In the genomic region with DNA sequence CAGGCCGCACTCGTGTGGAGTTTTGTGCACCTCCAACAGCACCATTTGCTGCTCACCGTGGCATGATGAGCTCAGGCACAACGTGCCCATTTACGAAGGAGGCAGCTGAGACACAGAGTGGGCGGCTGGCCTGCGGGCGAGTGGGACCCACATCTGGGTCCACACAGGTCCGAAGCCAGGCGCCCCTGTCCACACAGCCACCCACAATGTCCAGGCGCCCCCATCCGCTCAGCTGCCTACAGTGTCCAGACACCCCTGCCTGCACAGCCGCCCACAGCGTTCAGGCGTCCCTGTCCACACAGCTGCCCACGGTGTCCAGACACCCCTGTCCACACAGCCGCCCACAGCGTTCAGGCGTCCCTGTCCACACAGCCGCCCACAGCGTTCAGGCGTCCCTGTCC, we compare ENCODE assay signal across 17 cellular contexts. TPM values are rescaled to one million over a fixed set of nuclear protein-coding genes. Genes with fewer than 3 reads are reported as not detected.
DNase-seq lines count a peak whose midpoint lies in the region; ATAC-seq, FAIRE-seq and TF ChIP-seq lines count a peak whose summit lies in the region.
"Had no signal": no experiment of that assay in that cellular context is flagged by ENCODE, and none has a peak within 500 bp of the region (broad histone marks: within the 10 kb centered on the region; RNA-seq: fewer than 3 reads in every experiment).

No MANE protein-coding gene starts in this region.

- peaks cover 5 to 8% of the 10 kb centered on the region in 2 donors for H3K36me3 ChIP-seq in kidney (ENCODE audit: control insufficient read depth in 1 of 2, insufficient read depth in 2 of 2, low read length in 2 of 2)
- peaks cover 0 to 26% (median 0%) of the 10 kb centered on the region in 3 experiments for H3K36me3 ChIP-seq in naive thymus-derived CD4-positive, alpha-beta T cell (ENCODE audit: control insufficient read depth in 2 of 3, insufficient read depth in 3 of 3, low read length in 3 of 3)
- H3K36me3 ChIP-seq: BLaER1 had no signal

- CTCF ChIA-PET in naive thymus-derived CD4-positive, alpha-beta T cell (lab: Charles Lee) = no interaction called here

- intact Hi-C loops in Right ventricle myocardium superior (cut with DNase I) (no loop called here), left cardiac atrium (cut with DNase I) (no loop called here), kidney (cut with DNase I) (no loop called here)
- intact Hi-C loops in naive thymus-derived CD4-positive, alpha-beta T cell (cut with micrococcal nuclease) = no loop called here

- H3K27ac ChIP-seq in kidney (ENCODE audit: low read depth in 2 of 2, low read length in 2 of 2) = no peak overlapping the region
- no peak overlapping the region for H3K27ac ChIP-seq in naive thymus-derived CD4-positive, alpha-beta T cell (ENCODE audit: low read depth, low read length)
- H3K27ac ChIP-seq: BLaER1, GM23248 had no signal

- no peaks in the 10 kb centered on the region for H3K9me3 Mint-ChIP-seq in naive thymus-derived CD4-positive, alpha-beta T cell
- H3K9me3 Mint-ChIP-seq: CD8-positive, alpha-beta memory T cell had no signal

- no peaks in the 10 kb centered on the region for H3K9me3 ChIP-seq in kidney (ENCODE audit: control insufficient read depth in 1 of 2, low read length in 2 of 2)
- no peaks in the 10 kb centered on the region for H3K9me3 ChIP-seq in naive thymus-derived CD4-positive, alpha-beta T cell (ENCODE audit: control insufficient read depth in 2 of 3, low read length in 3 of 3)

- DNase-seq in Right ventricle myocardium superior (peak; percentile 41), left cardiac atrium (no peak), kidney (peak; percentile 37), urothelium cell line (ENCODE audit: low spot score) (no peak), medulla oblongata (ENCODE audit: extremely low spot score) (no peak)
- no peak for DNase-seq in naive thymus-derived CD4-positive, alpha-beta T cell
- no peak for DNase-seq in activated CD4-positive, alpha-beta T cell treated with anti-CD3 and anti-CD28 coated beads for 48 hours
- DNase-seq: 8988T, AML-193, DMS53, GF-D8, GM23248 had no signal

- peaks cover 0 to 19% (median 0%) of the 10 kb centered on the region in 5 donors for H3K36me3 Mint-ChIP-seq in naive thymus-derived CD4-positive, alpha-beta T cell

- no peak for ATAC-seq in Right ventricle myocardium superior (ENCODE audit: poor library complexity)
- ATAC-seq in left cardiac atrium = no peak
- peak; percentile 17 for ATAC-seq in naive thymus-derived CD4-positive, alpha-beta T cell
- ATAC-seq in HG03521 (IDR thresholded peaks at IDR 0.05; ENCODE audit: unreplicated experiment) = no peak

- POLR2A ChIA-PET in naive thymus-derived CD4-positive, alpha-beta T cell (lab: Charles Lee) = interaction anchor here (0.6 kb wide), 1 partner anchor 242 kb away, joined by 3 read pairs; no protein-coding TSS in a partner anchor

- FAIRE-seq in kidney (lab: Jason Lieb, UNC) = no peak
- peak; percentile 58 for FAIRE-seq in urothelium cell line (lab: Jason Lieb, UNC)
- FAIRE-seq: H54 had no signal

- no peak overlapping the region for H3K9ac ChIP-seq in kidney (ENCODE audit: low read length in 2 of 2)
- H3K9ac ChIP-seq: BLaER1, GM23248 had no signal

- no peaks in the 10 kb centered on the region for H3K27me3 Mint-ChIP-seq in naive thymus-derived CD4-positive, alpha-beta T cell
- H3K27me3 Mint-ChIP-seq: CD8-positive, alpha-beta memory T cell had no signal

- H3K4me1 Mint-ChIP-seq in naive thymus-derived CD4-positive, alpha-beta T cell = peaks cover 0 to 3% (median 0%) of the 10 kb centered on the region in 7 donors
- H3K4me1 Mint-ChIP-seq: CD8-positive, alpha-beta memory T cell had no signal

- TF ChIP-seq CTCF in kidney (IDR thresholded peaks at IDR 0.05; ENCODE audit: borderline replicate concordance, extremely low read depth, insufficient read depth) = no peak

- no peak overlapping the region for H3K27ac Mint-ChIP-seq in naive thymus-derived CD4-positive, alpha-beta T cell
- H3K27ac Mint-ChIP-seq: CD8-positive, alpha-beta memory T cell had no signal

- no peak overlapping the region for H3K4me3 ChIP-seq in kidney (ENCODE audit: low read length in 2 of 2)
- H3K4me3 ChIP-seq in naive thymus-derived CD4-positive, alpha-beta T cell (ENCODE audit: low read length) = no peak overlapping the region
- H3K4me3 ChIP-seq: BLaER1, GM23248 had no signal

- no peak overlapping the region for H3K4me3 Mint-ChIP-seq in naive thymus-derived CD4-positive, alpha-beta T cell
- H3K4me3 Mint-ChIP-seq: CD8-positive, alpha-beta memory T cell had no signal

- no peaks in the 10 kb centered on the region for H3K27me3 ChIP-seq in naive thymus-derived CD4-positive, alpha-beta T cell (ENCODE audit: control insufficient read depth in 2 of 2, insufficient read depth in 2 of 2, low read length in 2 of 2)
- H3K27me3 ChIP-seq: BLaER1 had no signal

- H3K4me1 ChIP-seq in kidney (ENCODE audit: control insufficient read depth in 1 of 2, insufficient read depth in 1 of 2, low read depth in 1 of 2, low read length in 2 of 2) = no peaks in the 10 kb centered on the region
- H3K4me1 ChIP-seq in naive thymus-derived CD4-positive, alpha-beta T cell (ENCODE audit: control insufficient read depth in 2 of 2, insufficient read depth in 2 of 2, low read length in 2 of 2) = no peaks in the 10 kb centered on the region
- H3K4me1 ChIP-seq: BLaER1 had no signal

RNA-seq across cellular contexts. Expression of gene F7, which starts 42.5 kb away (rescaled TPM):
- total RNA-seq in Right ventricle myocardium superior = 0.08 TPM
- total RNA-seq in left cardiac atrium = under 1 TPM; 0.16 to 0.29 TPM
- total RNA-seq in kidney = 0.16 TPM
- polyA plus RNA-seq in kidney (ENCODE audit: insufficient read depth, low read depth, low replicate concordance) = 0.52 TPM
- total RNA-seq in naive thymus-derived CD4-positive, alpha-beta T cell = under 1 TPM in 1 of 5 experiments, not detected in 4; 0.40 TPM
- not detected for polyA plus RNA-seq in naive thymus-derived CD4-positive, alpha-beta T cell
- total RNA-seq: GM23248 had no signal
- polyA plus RNA-seq: GM23248 had no signal

RNA-seq across cellular contexts. Expression of gene F10, which starts 59.5 kb away (rescaled TPM):
- total RNA-seq in Right ventricle myocardium superior = 4.5 TPM
- 10 to 100 TPM; 17.5 to 19.6 TPM for total RNA-seq in left cardiac atrium
- total RNA-seq in kidney = 5.1 TPM
- 6.8 TPM for polyA plus RNA-seq in kidney (ENCODE audit: insufficient read depth, low read depth, low replicate concordance)
- total RNA-seq in naive thymus-derived CD4-positive, alpha-beta T cell = not detected
- polyA plus RNA-seq in naive thymus-derived CD4-positive, alpha-beta T cell = not detected
- total RNA-seq: CD8-positive, alpha-beta memory T cell; HT1080 had no signal
- polyA plus RNA-seq: CD8-positive, alpha-beta memory T cell had no signal

Comparison
In these comparisons a context has a peak if more than half of its experiments do, and no peak if none do; other contexts are left out.
1. DNase-seq: peak in Right ventricle myocardium superior (single experiment) and kidney (single experiment); none in left cardiac atrium (single experiment), naive thymus-derived CD4-positive, alpha-beta T cell (0 of 9), urothelium cell line (single experiment), medulla oblongata (single experiment) and activated CD4-positive, alpha-beta T cell treated with anti-CD3 and anti-CD28 coated beads for 48 hours (single experiment).